Comparison of ENCODE assay signal across 1 cellular context in genomic region chr17:16383772-16384171, GRCh38.
TF ChIP-seq lines count a peak whose summit lies in the region.

No MANE protein-coding gene starts in this region.

TF ChIP-seq in HCT116, 20 proteins besides CTCF, POLR2A, EP300 and RAD21:
- peak; percentile 1; the same call in 1 of the 2 replicates for TF ChIP-seq POLR2AphosphoS5 (IDR thresholded peaks at IDR 0.05; ENCODE audit: low read depth, low read length)
